In genomic region chrX:47658684-47659515, GRCh38 we compare ENCODE assay signal across 1 cellular context.
TF ChIP-seq lines count a peak whose summit lies in the region.

UXT (minus strand) TSS chrX:47659180; CDS start chrX:47658927, 253 bp downstream.

TF ChIP-seq in GM12878, 131 proteins besides CTCF, POLR2A, EP300 and RAD21 (continued from another document and continues in another):
- TF ChIP-seq, protein P1, sequence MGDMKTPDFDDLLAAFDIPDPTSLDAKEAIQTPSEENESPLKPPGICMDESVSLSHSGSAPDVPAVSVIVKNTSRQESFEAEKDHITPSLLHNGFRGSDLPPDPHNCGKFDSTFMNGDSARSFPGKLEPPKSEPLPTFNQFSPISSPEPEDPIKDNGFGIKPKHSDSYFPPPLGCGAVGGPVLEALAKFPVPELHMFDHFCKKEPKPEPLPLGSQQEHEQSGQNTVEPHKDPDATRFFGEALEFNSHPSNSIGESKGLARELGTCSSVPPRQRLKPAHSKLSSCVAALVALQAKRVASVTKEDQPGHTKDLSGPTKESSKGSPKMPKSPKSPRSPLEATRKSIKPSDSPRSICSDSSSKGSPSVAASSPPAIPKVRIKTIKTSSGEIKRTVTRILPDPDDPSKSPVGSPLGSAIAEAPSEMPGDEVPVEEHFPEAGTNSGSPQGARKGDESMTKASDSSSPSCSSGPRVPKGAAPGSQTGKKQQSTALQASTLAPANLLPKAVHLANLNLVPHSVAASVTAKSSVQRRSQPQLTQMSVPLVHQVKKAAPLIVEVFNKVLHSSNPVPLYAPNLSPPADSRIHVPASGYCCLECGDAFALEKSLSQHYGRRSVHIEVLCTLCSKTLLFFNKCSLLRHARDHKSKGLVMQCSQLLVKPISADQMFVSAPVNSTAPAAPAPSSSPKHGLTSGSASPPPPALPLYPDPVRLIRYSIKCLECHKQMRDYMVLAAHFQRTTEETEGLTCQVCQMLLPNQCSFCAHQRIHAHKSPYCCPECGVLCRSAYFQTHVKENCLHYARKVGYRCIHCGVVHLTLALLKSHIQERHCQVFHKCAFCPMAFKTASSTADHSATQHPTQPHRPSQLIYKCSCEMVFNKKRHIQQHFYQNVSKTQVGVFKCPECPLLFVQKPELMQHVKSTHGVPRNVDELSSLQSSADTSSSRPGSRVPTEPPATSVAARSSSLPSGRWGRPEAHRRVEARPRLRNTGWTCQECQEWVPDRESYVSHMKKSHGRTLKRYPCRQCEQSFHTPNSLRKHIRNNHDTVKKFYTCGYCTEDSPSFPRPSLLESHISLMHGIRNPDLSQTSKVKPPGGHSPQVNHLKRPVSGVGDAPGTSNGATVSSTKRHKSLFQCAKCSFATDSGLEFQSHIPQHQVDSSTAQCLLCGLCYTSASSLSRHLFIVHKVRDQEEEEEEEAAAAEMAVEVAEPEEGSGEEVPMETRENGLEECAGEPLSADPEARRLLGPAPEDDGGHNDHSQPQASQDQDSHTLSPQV (IDR thresholded peaks at IDR 0.05) = no peak
- peak; percentile 92 for TF ChIP-seq ATF7 (IDR thresholded peaks at IDR 0.05; ENCODE audit: low read depth)
- peak; percentile 53 for TF ChIP-seq RUNX3 (IDR thresholded peaks at IDR 0.05; ENCODE audit: low read length)
- TF ChIP-seq POU2F2 (IDR thresholded peaks at IDR 0.05; ENCODE audit: borderline replicate concordance, low read depth, low read length) = 0 out of 3 replicates have a peak, but pooled peaks have one; percentile 3
- no peak for TF ChIP-seq EZH2 (IDR thresholded peaks at IDR 0.05; ENCODE audit: borderline replicate concordance, control insufficient read depth, low read depth, low read length)
- TF ChIP-seq RB1 (IDR thresholded peaks at IDR 0.05; ENCODE audit: borderline replicate concordance) = 0 out of 2 replicates have a peak, but pooled peaks have one; percentile 15
- TF ChIP-seq ZNF384 (IDR thresholded peaks at IDR 0.05; ENCODE audit: borderline replicate concordance, low read depth, low read length) = no peak
- TF ChIP-seq SREBF2 (IDR thresholded peaks at IDR 0.05; ENCODE audit: low read length) = no peak
- TF ChIP-seq JUND (IDR thresholded peaks at IDR 0.05; ENCODE audit: low read depth, low read length) = no peak
- peak; percentile 63; the same call in 1 of the 2 replicates for TF ChIP-seq HDGF (IDR thresholded peaks at IDR 0.05)
- TF ChIP-seq ZNF24 (IDR thresholded peaks at IDR 0.05) = no peak
- peak; percentile 65 for TF ChIP-seq KLF5 (IDR thresholded peaks at IDR 0.05; ENCODE audit: partially characterized antibody)
- TF ChIP-seq, protein P2, sequence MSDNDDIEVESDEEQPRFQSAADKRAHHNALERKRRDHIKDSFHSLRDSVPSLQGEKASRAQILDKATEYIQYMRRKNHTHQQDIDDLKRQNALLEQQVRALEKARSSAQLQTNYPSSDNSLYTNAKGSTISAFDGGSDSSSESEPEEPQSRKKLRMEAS (IDR thresholded peaks at IDR 0.05; ENCODE audit: low read depth, low read length) = peak; percentile 39
- TF ChIP-seq CEBPZ (IDR thresholded peaks at IDR 0.05; ENCODE audit: low read depth, low read length) = no peak
- TF ChIP-seq, protein P3, sequence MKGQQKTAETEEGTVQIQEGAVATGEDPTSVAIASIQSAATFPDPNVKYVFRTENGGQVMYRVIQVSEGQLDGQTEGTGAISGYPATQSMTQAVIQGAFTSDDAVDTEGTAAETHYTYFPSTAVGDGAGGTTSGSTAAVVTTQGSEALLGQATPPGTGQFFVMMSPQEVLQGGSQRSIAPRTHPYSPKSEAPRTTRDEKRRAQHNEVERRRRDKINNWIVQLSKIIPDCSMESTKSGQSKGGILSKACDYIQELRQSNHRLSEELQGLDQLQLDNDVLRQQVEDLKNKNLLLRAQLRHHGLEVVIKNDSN (IDR thresholded peaks at IDR 0.05; ENCODE audit: borderline replicate concordance, extremely low read length, insufficient read depth, low read depth, low read length) = no peak
- TF ChIP-seq BHLHE40 (IDR thresholded peaks at IDR 0.05; ENCODE audit: borderline replicate concordance in 1 of 2, low read depth in 2 of 2, low read length in 1 of 2) = peak; percentile 13 to 43; a peak in 1 of 4 replicates
- TF ChIP-seq, protein P4, sequence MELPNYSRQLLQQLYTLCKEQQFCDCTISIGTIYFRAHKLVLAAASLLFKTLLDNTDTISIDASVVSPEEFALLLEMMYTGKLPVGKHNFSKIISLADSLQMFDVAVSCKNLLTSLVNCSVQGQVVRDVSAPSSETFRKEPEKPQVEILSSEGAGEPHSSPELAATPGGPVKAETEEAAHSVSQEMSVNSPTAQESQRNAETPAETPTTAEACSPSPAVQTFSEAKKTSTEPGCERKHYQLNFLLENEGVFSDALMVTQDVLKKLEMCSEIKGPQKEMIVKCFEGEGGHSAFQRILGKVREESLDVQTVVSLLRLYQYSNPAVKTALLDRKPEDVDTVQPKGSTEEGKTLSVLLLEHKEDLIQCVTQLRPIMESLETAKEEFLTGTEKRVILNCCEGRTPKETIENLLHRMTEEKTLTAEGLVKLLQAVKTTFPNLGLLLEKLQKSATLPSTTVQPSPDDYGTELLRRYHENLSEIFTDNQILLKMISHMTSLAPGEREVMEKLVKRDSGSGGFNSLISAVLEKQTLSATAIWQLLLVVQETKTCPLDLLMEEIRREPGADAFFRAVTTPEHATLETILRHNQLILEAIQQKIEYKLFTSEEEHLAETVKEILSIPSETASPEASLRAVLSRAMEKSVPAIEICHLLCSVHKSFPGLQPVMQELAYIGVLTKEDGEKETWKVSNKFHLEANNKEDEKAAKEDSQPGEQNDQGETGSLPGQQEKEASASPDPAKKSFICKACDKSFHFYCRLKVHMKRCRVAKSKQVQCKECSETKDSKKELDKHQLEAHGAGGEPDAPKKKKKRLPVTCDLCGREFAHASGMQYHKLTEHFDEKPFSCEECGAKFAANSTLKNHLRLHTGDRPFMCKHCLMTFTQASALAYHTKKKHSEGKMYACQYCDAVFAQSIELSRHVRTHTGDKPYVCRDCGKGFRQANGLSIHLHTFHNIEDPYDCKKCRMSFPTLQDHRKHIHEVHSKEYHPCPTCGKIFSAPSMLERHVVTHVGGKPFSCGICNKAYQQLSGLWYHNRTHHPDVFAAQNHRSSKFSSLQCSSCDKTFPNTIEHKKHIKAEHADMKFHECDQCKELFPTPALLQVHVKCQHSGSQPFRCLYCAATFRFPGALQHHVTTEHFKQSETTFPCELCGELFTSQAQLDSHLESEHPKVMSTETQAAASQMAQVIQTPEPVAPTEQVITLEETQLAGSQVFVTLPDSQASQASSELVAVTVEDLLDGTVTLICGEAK (IDR thresholded peaks at IDR 0.05; ENCODE audit: borderline replicate concordance) = peak; percentile 31; the same call in 1 of the 2 replicates
- TF ChIP-seq ZBTB11 (CRISPR knock-in tag; IDR thresholded peaks at IDR 0.05) = no peak
- no peak for TF ChIP-seq YBX1 (IDR thresholded peaks at IDR 0.05)
- TF ChIP-seq YY1 (IDR thresholded peaks at IDR 0.05; ENCODE audit: low read depth, low read length) = peak; percentile 88
- TF ChIP-seq TCF7 (IDR thresholded peaks at IDR 0.05; ENCODE audit: borderline replicate concordance) = peak; percentile 80
- TF ChIP-seq, protein P5, sequence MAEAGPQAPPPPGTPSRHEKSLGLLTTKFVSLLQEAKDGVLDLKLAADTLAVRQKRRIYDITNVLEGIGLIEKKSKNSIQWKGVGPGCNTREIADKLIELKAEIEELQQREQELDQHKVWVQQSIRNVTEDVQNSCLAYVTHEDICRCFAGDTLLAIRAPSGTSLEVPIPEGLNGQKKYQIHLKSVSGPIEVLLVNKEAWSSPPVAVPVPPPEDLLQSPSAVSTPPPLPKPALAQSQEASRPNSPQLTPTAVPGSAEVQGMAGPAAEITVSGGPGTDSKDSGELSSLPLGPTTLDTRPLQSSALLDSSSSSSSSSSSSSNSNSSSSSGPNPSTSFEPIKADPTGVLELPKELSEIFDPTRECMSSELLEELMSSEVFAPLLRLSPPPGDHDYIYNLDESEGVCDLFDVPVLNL (IDR thresholded peaks at IDR 0.05; ENCODE audit: low read depth, low read length) = 0 out of 2 replicates have a peak, but pooled peaks have one; percentile 57
- no peak for TF ChIP-seq TCF3 (IDR thresholded peaks at IDR 0.05; ENCODE audit: borderline replicate concordance, insufficient read depth, low read depth, low read length)
- 0 out of 4 replicates have a peak, but pooled peaks of 1 of the 2 experiments have one; percentile 19 for TF ChIP-seq SRF (IDR thresholded peaks at IDR 0.05; ENCODE audit: low read depth in 2 of 2, low read length in 2 of 2)
- no peak for TF ChIP-seq BRCA1 (IDR thresholded peaks at IDR 0.05; ENCODE audit: low read depth, low read length)
- TF ChIP-seq IRF3 (IDR thresholded peaks at IDR 0.05) = no peak
- TF ChIP-seq ELK1 (IDR thresholded peaks at IDR 0.05; ENCODE audit: low read depth, low read length) = 0 out of 2 replicates have a peak, but pooled peaks have one; percentile 13
